ENCODE assay signal across 9 cellular contexts in genomic region chr11:16607675-16608644, GRCh38.
DNase-seq lines count a peak whose midpoint lies in the region; ATAC-seq and TF ChIP-seq lines count a peak whose summit lies in the region.
"Had no signal": no experiment of that assay in that cellular context is flagged by ENCODE, and none has a peak within 500 bp of the region (broad histone marks: within the 10 kb centered on the region; RNA-seq: fewer than 3 reads in every experiment).

No MANE protein-coding gene starts in this region.

- WGBS in psoas muscle, 3 donors: 17 to 22% (median 18%) methylated on average over 25 of the region's 25 CpGs

- peaks cover 0 to 8% (median 0%) of the 10 kb centered on the region in 3 donors for H3K27me3 ChIP-seq in psoas muscle (ENCODE audit: insufficient read depth in 3 of 3, low read length in 2 of 3)

- H3K4me3 ChIP-seq in psoas muscle: peak overlapping the region; percentile 97

- ATAC-seq in SK-N-SH treated with all-trans-retinoic acid at 6 μM for 48 hours: peak; percentile 36
- peak; percentile 20 to 45 (median 29) for ATAC-seq in psoas muscle
- ATAC-seq in activated CD4-positive, CD25-positive, alpha-beta regulatory T cell treated with anti-CD3 and anti-CD28 coated beads, Interleukin-2, amount 50 U/mL, for 24 hours: no peak
- ATAC-seq in HG02798 (IDR thresholded peaks at IDR 0.05; ENCODE audit: poor library complexity, unreplicated experiment): no peak
- no peak for ATAC-seq in GM18511 (IDR thresholded peaks at IDR 0.05; ENCODE audit: unreplicated experiment)

- H3K4me1 ChIP-seq in psoas muscle: no peaks in the 10 kb centered on the region

- no peaks in the 10 kb centered on the region for H3K9me3 ChIP-seq in psoas muscle

- no peak for TF ChIP-seq CTCF in psoas muscle (IDR thresholded peaks at IDR 0.05)

- peak; percentile 61 for DNase-seq in HT1080 (ENCODE audit: low read depth)
- peak; percentile 90 for DNase-seq in cardiac septum (ENCODE audit: low spot score)
- DNase-seq in psoas muscle: peak; percentile 79 to 85
- DNase-seq in NCI-H2171 (lab: John Stamatoyannopoulos, UW): no peak
- DNase-seq: naive B cell had no signal

- intact Hi-C loops in cardiac septum (cut with DNase I): loop anchor here (2.0 to 5.0 kb wide), 3 partner anchors 251 to 417 kb away; partner anchors contain the start of gene SOX6
- intact Hi-C loops in psoas muscle (cut with DNase I): loop anchor here (2.0 to 10.0 kb wide), 7 partner anchors 143 to 636 kb away; no protein-coding TSS in a partner anchor

- peak overlapping the region; percentile 98 for H3K27ac ChIP-seq in psoas muscle

- no peaks in the 10 kb centered on the region for H3K36me3 ChIP-seq in psoas muscle (ENCODE audit: insufficient read depth in 1 of 2, low read depth in 1 of 2)

TF ChIP-seq in SK-N-SH treated with all-trans-retinoic acid at 6 μM for 48 hours, 23 proteins besides CTCF, POLR2A, EP300 and RAD21:
- TF ChIP-seq PATZ1 (CRISPR knock-in tag; IDR thresholded peaks at IDR 0.05; ENCODE audit: borderline replicate concordance) (0 out of 2 replicates have a peak, but pooled peaks have one; percentile 2), ISL1 (CRISPR knock-in tag; IDR thresholded peaks at IDR 0.05) (no peak)

Comparison
In these comparisons a context has a peak if more than half of its experiments do, and no peak if none do; other contexts are left out.
1. ATAC-seq: peak in SK-N-SH treated with all-trans-retinoic acid at 6 μM for 48 hours (single experiment) and psoas muscle (4 of 4); none in activated CD4-positive, CD25-positive, alpha-beta regulatory T cell treated with anti-CD3 and anti-CD28 coated beads, Interleukin-2, amount 50 U/mL, for 24 hours (0 of 2), HG02798 (single experiment) and GM18511 (single experiment).